ENCODE assay signal across 8 cellular contexts in genomic region chr19:8252922-8253589, GRCh38. TPM values are rescaled to one million over a fixed set of nuclear protein-coding genes. Genes with fewer than 3 reads are reported as not detected.
DNase-seq lines count a peak whose midpoint lies in the region; ATAC-seq lines count a peak whose summit lies in the region.

No MANE protein-coding gene starts in this region.

- in situ Hi-C loops in Caki2 (cut with HindIII; ENCODE audit: low pct_unique_long_range_greater_than_20kb, low sequenced_read_pairs) = no loop called here

- ATAC-seq in GM19351 (IDR thresholded peaks at IDR 0.05; ENCODE audit: unreplicated experiment) = no peak

- DNase-seq in Caki2 (ENCODE audit: low read depth) (peak; percentile 37), HT1080 (ENCODE audit: low read depth) (peak; percentile 69), OCI-M1 (lab: John Stamatoyannopoulos, UW) (peak; percentile 94), epidermal melanocyte (ENCODE audit: insufficient read length, low spot score) (peak; percentile 92), myocyte (ENCODE audit: low read depth) (peak; percentile 81)
- DNase-seq in activated CD8-positive, alpha-beta memory T cell treated with anti-CD3 and anti-CD28 coated beads, Interleukin-2, amount 50 U/mL, for 48 hours = peak; percentile 96
- DNase-seq in stimulated activated CD8-positive, alpha-beta memory T cell treated with anti-CD3 and anti-CD28 coated beads, Interleukin-7, amount 100 ng/mL, for 24 hours (ENCODE audit: low read depth) = peak; percentile 76

RNA-seq across cellular contexts. Expression of gene CERS4, which starts 43.9 kb away (rescaled TPM):
- total RNA-seq in Caki2 (2014; rRNA removed; shearing (Covaris generic); ENCODE audit: low replicate concordance) = 1.8 and 4.4 TPM in 2 replicates
- 0.27 and 0.50 TPM in 2 replicates for total RNA-seq in HT1080 (2014; rRNA removed; shearing (Covaris generic))
- 0.45 and 0.69 TPM in 2 replicates for polyA plus RNA-seq in HT1080 (2015; cell fraction: cytosol; rRNA removed)
- polyA plus RNA-seq in HT1080 (2015; cell fraction: nucleus; rRNA removed) = 0.19 TPM in 1 of 2 replicates, not detected in the other
- 0.47 TPM in 1 of 2 replicates, not detected in the other for total RNA-seq in myocyte
- polyA plus RNA-seq in myocyte (2012) = not detected

RNA-seq across cellular contexts. Expression of gene CD320, which starts 55.1 kb away (rescaled TPM):
- 53.4 and 70.5 TPM in 2 replicates for total RNA-seq in Caki2 (2014; rRNA removed; shearing (Covaris generic); ENCODE audit: low replicate concordance)
- total RNA-seq in HT1080 (2014; rRNA removed; shearing (Covaris generic)) = 88.7 and 93.7 TPM in 2 replicates
- polyA plus RNA-seq in HT1080 (2015; cell fraction: cytosol; rRNA removed) = 121 and 153 TPM in 2 replicates
- polyA plus RNA-seq in HT1080 (2015; cell fraction: nucleus; rRNA removed) = 81.6 and 85.9 TPM in 2 replicates
- total RNA-seq in myocyte = 94.6 and 97.0 TPM in 2 replicates
- polyA plus RNA-seq in myocyte (2012) = 30.9 TPM

Comparison
In these comparisons a context has a peak if more than half of its experiments do, and no peak if none do; other contexts are left out.
1. DNase-seq: peak in every context shown above with its lines; median percentile 96 in activated CD8-positive, alpha-beta memory T cell treated with anti-CD3 and anti-CD28 coated beads, Interleukin-2, amount 50 U/mL, for 48 hours; 94 in OCI-M1; 92 in epidermal melanocyte; 81 in myocyte; 76 in stimulated activated CD8-positive, alpha-beta memory T cell treated with anti-CD3 and anti-CD28 coated beads, Interleukin-7, amount 100 ng/mL, for 24 hours; 69 in HT1080; 37 in Caki2.